Comparison of ENCODE assay signal across 19 cellular contexts in genomic region chrX:100609591-100609990, GRCh38. TPM values are rescaled to one million over a fixed set of nuclear protein-coding genes. Genes with fewer than 3 reads are reported as not detected.
A peak's percentile ranks its signal among the peaks of the same experiment; 100 is the strongest.
DNase-seq lines count a peak whose midpoint lies in the region; ATAC-seq, FAIRE-seq and TF ChIP-seq lines count a peak whose summit lies in the region.
"Had no signal": no experiment of that assay in that cellular context is flagged by ENCODE, and none has a peak within 500 bp of the region (broad histone marks: within the 10 kb centered on the region; RNA-seq: fewer than 3 reads in every experiment).

No MANE protein-coding gene starts in this region.

- H2BK5ac ChIP-seq in IMR-90 (ENCODE audit: low read depth, low read length, poor library complexity, severe bottlenecking): no peak overlapping the region

- no peak overlapping the region for H2BK20ac ChIP-seq in IMR-90 (ENCODE audit: low read depth, low read length)

- H3K4me3 ChIP-seq in A673 (ENCODE audit: low read depth, low read length, poor library complexity, severe bottlenecking) (no peak overlapping the region), IMR-90 (ENCODE audit: insufficient read depth, low read depth, low read length) (no peak overlapping the region), kidney (ENCODE audit: low read length in 2 of 2) (no peak overlapping the region)
- H3K4me3 ChIP-seq: heart left ventricle, left lung, SJSA1 had no signal

- no peaks in the 10 kb centered on the region for H3K36me3 ChIP-seq in A673 (ENCODE audit: insufficient read depth, low read length, poor library complexity, severe bottlenecking)
- no peaks in the 10 kb centered on the region for H3K36me3 ChIP-seq in IMR-90 (ENCODE audit: control insufficient read depth, insufficient read depth, low read length)
- H3K36me3 ChIP-seq in kidney (ENCODE audit: control insufficient read depth in 1 of 2, insufficient read depth in 2 of 2, low read length in 2 of 2): no peaks in the 10 kb centered on the region
- H3K36me3 ChIP-seq: heart left ventricle, left lung, SJSA1 had no signal

- H3K27me3 ChIP-seq in A673 (replicated peaks; ENCODE audit: insufficient read depth, low read depth, low read length, poor library complexity): peaks cover 6% of the 10 kb centered on the region
- H3K27me3 ChIP-seq in IMR-90 (ENCODE audit: control insufficient read depth, insufficient read depth, low read length): peaks cover 3% of the 10 kb centered on the region
- H3K27me3 ChIP-seq: SJSA1 had no signal

- DNase-seq in A673 (ENCODE audit: low spot score): no peak
- no peak for DNase-seq in IMR-90
- no peak for DNase-seq in chondrocyte (ENCODE audit: low spot score)
- DNase-seq in kidney: no peak
- no peak for DNase-seq in HuH-7.5 (ENCODE audit: low spot score)
- DNase-seq in DMS 273 treated with DMSO at 0.1 percent for 48 hours (lab: John Stamatoyannopoulos, UW): no peak
- no peak for DNase-seq in NCI-H345 treated with DMSO at 0.1 percent for 48 hours (lab: John Stamatoyannopoulos, UW; ENCODE audit: unreplicated experiment)
- DNase-seq: activated naive CD8-positive, alpha-beta T cell treated with anti-CD3 and anti-CD28 coated beads, Interleukin-2, amount 10 ng/mL, durations not matched to agents 7 days and 5 days; activated T-cell treated with anti-CD3 and anti-CD28 coated beads, Interleukin-2, amount 50 U/mL, for 48 hours; Caco-2; heart left ventricle; left lung; naive B cell; NCI-H1048; substantia nigra had no signal

- no peaks in the 10 kb centered on the region for H3K9me1 ChIP-seq in IMR-90 (ENCODE audit: insufficient read depth, low read length)

- no peak overlapping the region for H2BK120ac ChIP-seq in IMR-90 (ENCODE audit: low read depth, low read length)

- dilution Hi-C loops in IMR-90 (cut with HindIII; ENCODE audit: low sequenced_read_pairs, unreplicated experiment): no loop called here

- POLR2A ChIA-PET in A673 (lab: Charles Lee; ENCODE audit: low non-redundant PET): no interaction called here
- POLR2A ChIA-PET in IMR-90 (lab: Charles Lee; ENCODE audit: unreplicated experiment): no interaction called here

- H3K9me3 ChIP-seq in A673 (ENCODE audit: low read depth, low read length, poor library complexity, severe bottlenecking) (no peaks in the 10 kb centered on the region), IMR-90 (ENCODE audit: control insufficient read depth, insufficient read depth, low read length) (no peaks in the 10 kb centered on the region), kidney (ENCODE audit: control insufficient read depth in 1 of 2, low read length in 2 of 2) (no peaks in the 10 kb centered on the region)
- H3K9me3 ChIP-seq: Caco-2, heart left ventricle, left lung, SJSA1 had no signal

- no peak overlapping the region for H4K5ac ChIP-seq in IMR-90 (ENCODE audit: low read depth, low read length)

- no peak overlapping the region for H3K27ac Mint-ChIP-seq in chondrocyte (ENCODE audit: unreplicated experiment)
- H3K27ac Mint-ChIP-seq: activated naive CD8-positive, alpha-beta T cell treated with anti-CD3 and anti-CD28 coated beads, Interleukin-2, amount 10 ng/mL, durations not matched to agents 7 days and 5 days; naive B cell had no signal

- H4K8ac ChIP-seq in IMR-90 (ENCODE audit: low read depth in 2 of 2, low read length in 2 of 2): no peak overlapping the region

- H2BK15ac ChIP-seq in IMR-90 (ENCODE audit: low read depth, low read length): no peak overlapping the region

- BruUV-seq in A673 (replicated peaks; lab: Mats Ljungman, UMichigan) (no TSS peak), IMR-90 (replicated peaks; lab: Mats Ljungman, UMichigan) (no TSS peak)

- no peak overlapping the region for H3K9ac ChIP-seq in IMR-90 (ENCODE audit: low read depth, low read length)
- H3K9ac ChIP-seq in kidney (ENCODE audit: low read length in 2 of 2): no peak overlapping the region

- H3K27me3 Mint-ChIP-seq in chondrocyte (ENCODE audit: low read depth): no peaks in the 10 kb centered on the region

- no peaks in the 10 kb centered on the region for H3K9me3 Mint-ChIP-seq in chondrocyte (ENCODE audit: low read depth)
- H3K9me3 Mint-ChIP-seq: activated naive CD8-positive, alpha-beta T cell treated with anti-CD3 and anti-CD28 coated beads, Interleukin-2, amount 10 ng/mL, durations not matched to agents 7 days and 5 days had no signal

- no peaks in the 10 kb centered on the region for H3K79me1 ChIP-seq in IMR-90 (ENCODE audit: low read depth in 1 of 2, low read length in 2 of 2)

- no peak for ATAC-seq in IMR-90 (ENCODE audit: low read depth)
- no peak for ATAC-seq in HG03469 (IDR thresholded peaks at IDR 0.05; ENCODE audit: unreplicated experiment)
- ATAC-seq: heart left ventricle, left lung had no signal

- H3K4me3 Mint-ChIP-seq in chondrocyte (ENCODE audit: unreplicated experiment): no peak overlapping the region
- H3K4me3 Mint-ChIP-seq: activated naive CD8-positive, alpha-beta T cell treated with anti-CD3 and anti-CD28 coated beads, Interleukin-2, amount 10 ng/mL, durations not matched to agents 7 days and 5 days; naive B cell had no signal

- H3K56ac ChIP-seq in IMR-90 (ENCODE audit: extremely low read depth, insufficient read depth, low read length): no peak overlapping the region

- H3K27ac ChIP-seq in A673 (ENCODE audit: low read depth, low read length, poor library complexity, severe bottlenecking) (no peak overlapping the region), IMR-90 (ENCODE audit: insufficient read depth, low read length) (no peak overlapping the region), kidney (ENCODE audit: low read depth in 2 of 2, low read length in 2 of 2) (no peak overlapping the region)
- H3K27ac ChIP-seq: heart left ventricle, left lung, SJSA1 had no signal

- no peaks in the 10 kb centered on the region for H4K20me1 ChIP-seq in IMR-90 (ENCODE audit: insufficient read depth, low read length)

- intact Hi-C loops in A673 (cut with micrococcal nuclease; ENCODE audit: unreplicated experiment): no loop called here
- intact Hi-C loops in IMR-90 (cut with micrococcal nuclease): no loop called here
- intact Hi-C loops in kidney (cut with DNase I): no loop called here

- TF ChIP-seq CTCF in A673 (conservative IDR thresholded peaks at IDR 0.05; ENCODE audit: low read depth, low read length) (peak; percentile 20; the same call in 1 of the 2 replicates), IMR-90 (conservative IDR thresholded peaks at IDR 0.05; ENCODE audit: low read depth, low read length) (0 out of 2 replicates have a peak, but pooled peaks have one; percentile 6), chondrocyte (IDR thresholded peaks at IDR 0.05) (peak; percentile 71), kidney (IDR thresholded peaks at IDR 0.05; ENCODE audit: borderline replicate concordance, extremely low read depth, insufficient read depth) (no peak)

- no peak overlapping the region for H3K14ac ChIP-seq in IMR-90 (replicated peaks; ENCODE audit: low read depth, low read length)

- no peaks in the 10 kb centered on the region for H3K4me1 Mint-ChIP-seq in chondrocyte (ENCODE audit: low read depth)

- no peaks in the 10 kb centered on the region for H3K4me1 ChIP-seq in A673 (ENCODE audit: insufficient read depth, low read length, poor library complexity, severe bottlenecking)
- H3K4me1 ChIP-seq in IMR-90 (ENCODE audit: control insufficient read depth, insufficient read depth, low read length): no peaks in the 10 kb centered on the region
- H3K4me1 ChIP-seq in kidney (ENCODE audit: control insufficient read depth in 1 of 2, insufficient read depth in 1 of 2, low read depth in 1 of 2, low read length in 2 of 2): no peaks in the 10 kb centered on the region
- H3K4me1 ChIP-seq: Caco-2, heart left ventricle, left lung, SJSA1 had no signal

- H3K23ac ChIP-seq in IMR-90 (ENCODE audit: low read depth, low read length): no peak overlapping the region

- no peak overlapping the region for H3K4me2 ChIP-seq in IMR-90 (ENCODE audit: low read depth, low read length)

- no peak overlapping the region for H3K18ac ChIP-seq in IMR-90 (ENCODE audit: low read depth, low read length)

- no peak overlapping the region for H4K91ac ChIP-seq in IMR-90 (ENCODE audit: insufficient read depth, low read depth, low read length)

- H2AK9ac ChIP-seq in IMR-90 (replicated peaks; ENCODE audit: low read depth, low read length, poor library complexity): no peak overlapping the region

- no peaks in the 10 kb centered on the region for H3K36me3 Mint-ChIP-seq in chondrocyte (ENCODE audit: low read depth)
- H3K36me3 Mint-ChIP-seq: activated naive CD8-positive, alpha-beta T cell treated with anti-CD3 and anti-CD28 coated beads, Interleukin-2, amount 10 ng/mL, durations not matched to agents 7 days and 5 days; naive B cell had no signal

- H2AFZ ChIP-seq in IMR-90 (replicated peaks; ENCODE audit: low read length, poor library complexity): no peak overlapping the region

- FAIRE-seq in kidney (lab: Jason Lieb, UNC): peak; percentile 80

- no CpG with 5 or more reads among the region's 1 CpG for WGBS in IMR-90 (ENCODE audit: extremely low coverage in 2 of 2, insufficient read length in 1 of 2), 2 experiments

- in situ Hi-C loops in IMR-90 (cut with MboI; ENCODE audit: low sequenced_read_pairs): no loop called here

- CTCF ChIA-PET in A673 (lab: Charles Lee) (no interaction called here), IMR-90 (lab: Yijun Ruan, JAX) (interaction anchor here (0.6 to 1.1 kb wide), 3 partner anchors 25 to 672 kb away, joined by 4 to 7 read pairs (median 4); no protein-coding TSS in a partner anchor)

- no peak overlapping the region for H2AK5ac ChIP-seq in IMR-90 (ENCODE audit: low read depth, low read length)

- no peak overlapping the region for H3K4ac ChIP-seq in IMR-90 (ENCODE audit: low read depth, low read length)

- no peak for TF ChIP-seq RAD21 in IMR-90 (IDR thresholded peaks at IDR 0.05; ENCODE audit: low read length)

- no peak for TF ChIP-seq POLR2A in IMR-90 (IDR thresholded peaks at IDR 0.05; ENCODE audit: low read depth, low read length)

RNA-seq across cellular contexts. Expression of gene TNMD, which starts 24.9 kb away (rescaled TPM):
- total RNA-seq in A673 (2021) (not detected in 2 replicates), IMR-90 (2012; rRNA removed) (not detected in 2 replicates), chondrocyte (1.5 to 1.9 TPM in 2 of 3 replicates, not detected in the other), kidney (0.63 TPM)
- polyA plus RNA-seq in IMR-90 (2012; rRNA removed) (not detected in 2 replicates), kidney (ENCODE audit: insufficient read depth, low read depth, low replicate concordance) (2.6 TPM)
- not detected in 2 replicates for polyA plus RNA-seq in IMR-90 (2012; cell fraction: cytosol; rRNA removed)
- polyA plus RNA-seq in IMR-90 (2012; cell fraction: nucleus; rRNA removed; ENCODE audit: low replicate concordance): not detected in 2 replicates
- total RNA-seq: activated naive CD8-positive, alpha-beta T cell treated with anti-CD3 and anti-CD28 coated beads, Interleukin-2, amount 10 ng/mL, durations not matched to agents 7 days and 5 days; Caco-2; cerebellum; left lung; renal cortical epithelial cell; SJSA1 had no signal

RNA-seq across cellular contexts. Expression of gene TSPAN6, which starts 27.0 kb away (rescaled TPM):
- total RNA-seq in A673 (2021) (39.4 and 40.2 TPM in 2 replicates), IMR-90 (2012; rRNA removed) (20.1 and 36.1 TPM in 2 replicates), chondrocyte (17.8 to 23.0 TPM (median 18.6 TPM) in 3 replicates), kidney (27.8 TPM)
- polyA plus RNA-seq in IMR-90 (2012; rRNA removed) (12.7 and 16.1 TPM in 2 replicates), kidney (ENCODE audit: insufficient read depth, low read depth, low replicate concordance) (60.1 TPM)
- polyA plus RNA-seq in IMR-90 (2012; cell fraction: cytosol; rRNA removed): 4.9 and 5.0 TPM in 2 replicates
- 1.2 and 5.6 TPM in 2 replicates for polyA plus RNA-seq in IMR-90 (2012; cell fraction: nucleus; rRNA removed; ENCODE audit: low replicate concordance)

RNA-seq across cellular contexts. Expression of gene SRPX2, which starts 34.4 kb away (rescaled TPM):
- 8.8 and 12.3 TPM in 2 replicates for total RNA-seq in A673 (2021)
- 14.4 and 20.6 TPM in 2 replicates for total RNA-seq in IMR-90 (2012; rRNA removed)
- 43.1 and 45.0 TPM in 2 replicates for polyA plus RNA-seq in IMR-90 (2012; rRNA removed)
- polyA plus RNA-seq in IMR-90 (2012; cell fraction: cytosol; rRNA removed): 43.5 and 50.6 TPM in 2 replicates
- polyA plus RNA-seq in IMR-90 (2012; cell fraction: nucleus; rRNA removed; ENCODE audit: low replicate concordance): 70.2 and 72.3 TPM in 2 replicates
- total RNA-seq in chondrocyte: 10.0 to 21.1 TPM (median 10.8 TPM) in 3 replicates
- total RNA-seq in kidney: 3.2 TPM
- 4.5 TPM for polyA plus RNA-seq in kidney (ENCODE audit: insufficient read depth, low read depth, low replicate concordance)
- total RNA-seq: activated naive CD8-positive, alpha-beta T cell treated with anti-CD3 and anti-CD28 coated beads, Interleukin-2, amount 10 ng/mL, durations not matched to agents 7 days and 5 days had no signal
